Comparison of ENCODE assay signal across 8 cellular contexts in genomic region chr17:44350733-44351226, GRCh38. TPM values are rescaled to one million over a fixed set of nuclear protein-coding genes. Genes with fewer than 3 reads are reported as not detected.
DNase-seq lines count a peak whose midpoint lies in the region; ATAC-seq and TF ChIP-seq lines count a peak whose summit lies in the region.

No MANE protein-coding gene starts in this region.

- intact Hi-C loops in prostate gland (cut with DNase I), result no loop called here

- POLR2A ChIA-PET in HEK293 (lab: Yijun Ruan, JAX), result interaction anchor here (0.7 to 1.6 kb wide), 2 partner anchors 130 to 144 kb away, joined by 4 read pairs; no protein-coding TSS in a partner anchor

- CTCF ChIA-PET in HEK293 (lab: Yijun Ruan, JAX), result interaction anchor here (0.7 to 3.0 kb wide), 22 partner anchors 9 to 407 kb away, joined by 3 to 21 read pairs (median 6); partner anchors contain the start of genes ASB16 and FAM171A2

- DNase-seq in CD1c-positive myeloid dendritic cell (ENCODE audit: extremely low spot score) (peak; percentile 72), glutamatergic neuron (peak; percentile 90), prostate gland (ENCODE audit: low spot score) (peak; percentile 41), cerebellum (ENCODE audit: low spot score) (no peak)
- DNase-seq in activated gamma-delta T cell treated with anti-CD3 and anti-CD28 coated beads, Interleukin-2, amount 50 U/mL, for 16 hours (ENCODE audit: low read depth), result peak; percentile 59

- H3K27me3 ChIP-seq in prostate gland (replicated peaks; ENCODE audit: insufficient read depth), result no peaks in the 10 kb centered on the region

- H3K4me1 ChIP-seq in HEK293 (ENCODE audit: control insufficient read depth, insufficient read depth, low read length) (no peaks in the 10 kb centered on the region), prostate gland (replicated peaks) (no peaks in the 10 kb centered on the region)

- H3K27ac Mint-ChIP-seq in glutamatergic neuron (ENCODE audit: unreplicated experiment), result no peak overlapping the region

- TF ChIP-seq CTCF in HEK293 (tag by site-specific recombination; IDR thresholded peaks at IDR 0.05), result peak; percentile 86
- TF ChIP-seq CTCF in glutamatergic neuron (IDR thresholded peaks at IDR 0.05; ENCODE audit: partially characterized antibody, unreplicated experiment), result peak; percentile 89
- peak in 3 of 4 experiments; percentile 36 to 72 (median 56) for TF ChIP-seq CTCF in prostate gland (IDR thresholded peaks at IDR 0.05)

- H3K9me3 ChIP-seq in HEK293 (ENCODE audit: control insufficient read depth, insufficient read depth, low read depth, low read length) (no peaks in the 10 kb centered on the region), prostate gland (no peaks in the 10 kb centered on the region)

- peaks cover 14% of the 10 kb centered on the region for H3K4me1 Mint-ChIP-seq in glutamatergic neuron (ENCODE audit: low read depth, unreplicated experiment)

- H3K27ac ChIP-seq in HEK293 (ENCODE audit: extremely low read depth, low read depth, low read length) (no peak overlapping the region), prostate gland (no peak overlapping the region)

- H3K36me3 ChIP-seq in HEK293 (ENCODE audit: control insufficient read depth in 2 of 2, insufficient read depth in 1 of 2, low read length in 2 of 2) (peaks cover 0 to 55% of the 10 kb centered on the region in 2 experiments; a peak in 1 of 3 replicates), prostate gland (peaks cover 5 to 10% of the 10 kb centered on the region in 2 donors)

- peaks cover 7% of the 10 kb centered on the region for H3K9me3 Mint-ChIP-seq in glutamatergic neuron (ENCODE audit: unreplicated experiment)

- 71% methylated on average over 5 of the region's 6 CpGs for WGBS in prostate gland

- H3K36me3 Mint-ChIP-seq in glutamatergic neuron (ENCODE audit: unreplicated experiment), result no peaks in the 10 kb centered on the region

- TF ChIP-seq POLR2A in Raji (IDR thresholded peaks at IDR 0.05; ENCODE audit: insufficient read depth, low read depth, low read length) (0 out of 2 replicates have a peak, but pooled peaks have one; percentile 20), prostate gland (IDR thresholded peaks at IDR 0.05) (no peak)

- no peak for ATAC-seq in GM18517 (IDR thresholded peaks at IDR 0.05; ENCODE audit: unreplicated experiment)

- H3K4me3 Mint-ChIP-seq in glutamatergic neuron (ENCODE audit: unreplicated experiment), result no peak overlapping the region

- H3K4me3 ChIP-seq in HEK293 (ENCODE audit: low read depth, low read length) (no peak overlapping the region), prostate gland (no peak overlapping the region)

- peaks cover 11% of the 10 kb centered on the region for H3K27me3 Mint-ChIP-seq in glutamatergic neuron (ENCODE audit: unreplicated experiment)

TF ChIP-seq in HEK293, 187 proteins besides CTCF, POLR2A, EP300 and RAD21 (continues in another document):
- TF ChIP-seq ZFP41 (tag by site-specific recombination; IDR thresholded peaks at IDR 0.05; ENCODE audit: borderline replicate concordance) (no peak), PRDM2 (tag by site-specific recombination; IDR thresholded peaks at IDR 0.05; ENCODE audit: borderline replicate concordance) (no peak), KLF10 (tag by site-specific recombination; IDR thresholded peaks at IDR 0.05) (no peak), ZNF830 (tag by site-specific recombination; IDR thresholded peaks at IDR 0.05; ENCODE audit: low read depth) (no peak), ZFHX2 (tag by site-specific recombination; conservative IDR thresholded peaks at IDR 0.05) (no peak), MZF1 (tag by site-specific recombination; IDR thresholded peaks at IDR 0.05; ENCODE audit: borderline replicate concordance) (no peak), ZIC2 (tag by site-specific recombination; IDR thresholded peaks at IDR 0.05) (peak; percentile 72), ZNF654 (tag by site-specific recombination; IDR thresholded peaks at IDR 0.05; ENCODE audit: low read depth) (peak; percentile 65), GLIS1 (tag by site-specific recombination; IDR thresholded peaks at IDR 0.05) (peak; percentile 36; the same call in 1 of the 2 replicates), PATZ1 (tag by site-specific recombination; IDR thresholded peaks at IDR 0.05) (peak; percentile 36; the same call in 1 of the 2 replicates), ZNF394 (tag by site-specific recombination; IDR thresholded peaks at IDR 0.05; ENCODE audit: borderline replicate concordance) (peak; percentile 23; the same call in 1 of the 2 replicates), ZSCAN4 (tag by site-specific recombination; IDR thresholded peaks at IDR 0.05) (no peak), ZBTB17 (tag by site-specific recombination; IDR thresholded peaks at IDR 0.05) (peak; percentile 49), ZFP69B (tag by site-specific recombination; IDR thresholded peaks at IDR 0.05) (peak; percentile 26; the same call in 1 of the 2 replicates), GLIS2 (tag by site-specific recombination; IDR thresholded peaks at IDR 0.05) (peak; percentile 54)

RNA-seq across cellular contexts. Expression of gene GRN, which starts 5.7 kb away (rescaled TPM):
- total RNA-seq in glutamatergic neuron (ENCODE audit: unreplicated experiment), result 88.7 TPM
- 100 to 1,000 TPM; 319 to 404 TPM for total RNA-seq in prostate gland
- 58.5 TPM for total RNA-seq in cerebellum

RNA-seq across cellular contexts. Expression of gene FAM171A2, which starts 12.9 kb away (rescaled TPM):
- total RNA-seq in glutamatergic neuron (ENCODE audit: unreplicated experiment) (81.3 TPM), prostate gland (1 to 10 TPM; 1.8 to 6.1 TPM), cerebellum (29.8 TPM)

RNA-seq across cellular contexts. Expression of gene SLC25A39, which starts 26.2 kb away (rescaled TPM):
- 104 TPM for total RNA-seq in glutamatergic neuron (ENCODE audit: unreplicated experiment)
- total RNA-seq in prostate gland, result 100 to 1,000 TPM; 116 to 132 TPM
- total RNA-seq in cerebellum, result 30.9 TPM

RNA-seq across cellular contexts. Expression of gene ITGA2B, which starts 38.7 kb away (rescaled TPM):
- 7.1 TPM for total RNA-seq in glutamatergic neuron (ENCODE audit: unreplicated experiment)
- total RNA-seq in prostate gland, result under 1 TPM; 0.27 to 0.68 TPM
- total RNA-seq in cerebellum, result 4.7 TPM

RNA-seq across cellular contexts. Expression of gene RUNDC3A, which starts 42.4 kb away (rescaled TPM):
- 282 TPM for total RNA-seq in glutamatergic neuron (ENCODE audit: unreplicated experiment)
- 1 to 10 TPM in 1 of 2 donors, under 1 TPM in 1; 0.68 to 2.9 TPM for total RNA-seq in prostate gland
- total RNA-seq in cerebellum, result 40.3 TPM
